In genomic region chr7:945556-946255, GRCh38 we compare ENCODE assay signal across 11 cellular contexts. TPM values are rescaled to one million over a fixed set of nuclear protein-coding genes. Genes with fewer than 3 reads are reported as not detected.
A peak's percentile ranks its signal among the peaks of the same experiment; 100 is the strongest.
DNase-seq lines count a peak whose midpoint lies in the region; ATAC-seq and TF ChIP-seq lines count a peak whose summit lies in the region.
"Had no signal": no experiment of that assay in that cellular context is flagged by ENCODE, and none has a peak within 500 bp of the region (broad histone marks: within the 10 kb centered on the region; RNA-seq: fewer than 3 reads in every experiment).

No MANE protein-coding gene starts in this region.

- H2AFZ ChIP-seq in HCT116 (ENCODE audit: low read depth, low read length, poor library complexity, severe bottlenecking): no peak overlapping the region

- H3K4me2 ChIP-seq in HCT116 (ENCODE audit: low read length): peak overlapping the region; percentile 98

- TF ChIP-seq POLR2A in HCT116 (IDR thresholded peaks at IDR 0.05; ENCODE audit: borderline replicate concordance, extremely low read depth, insufficient read depth, insufficient read length) (no peak), stomach (IDR thresholded peaks at IDR 0.05) (peak in 2 of 4 donors; percentile 43 to 64)

- DNase-seq in HCT116 (ENCODE audit: low read depth, low spot score): peak; percentile 86
- DNase-seq in T47D (ENCODE audit: low read depth in 1 of 2, low spot score in 1 of 2): peak; percentile 96 to 99
- DNase-seq in kidney tubule cell (ENCODE audit: low spot score): peak; percentile 96
- DNase-seq in stomach: peak; percentile 94
- no peak for DNase-seq in GOT3 (lab: John Stamatoyannopoulos, UW)
- no peak for DNase-seq in D341Med (ENCODE audit: low spot score)
- no peak for DNase-seq in NCI-H524 treated with DMSO at 0.1 percent for 48 hours (lab: John Stamatoyannopoulos, UW)
- DNase-seq: hypothalamus, OCI-M1 had no signal

- 0 out of 2 replicates have a peak, but pooled peaks cover 4% of the 10 kb centered on the region for H3K27me3 ChIP-seq in HCT116 (ENCODE audit: insufficient read depth, low read length)
- H3K27me3 ChIP-seq in stomach: peaks cover 0 to 8% (median 0%) of the 10 kb centered on the region in 3 donors

- H3K4me1 ChIP-seq in HCT116 (ENCODE audit: control insufficient read depth in 1 of 2, insufficient read depth in 2 of 2, low read length in 2 of 2) (peaks cover 28 to 62% of the 10 kb centered on the region in 2 experiments), stomach (peaks cover 0 to 45% (median 14%) of the 10 kb centered on the region in 4 donors)

- no peak for TF ChIP-seq EP300 in stomach (IDR thresholded peaks at IDR 0.05)

- H3K27ac ChIP-seq in HCT116 (ENCODE audit: low read depth, low read length) (peak overlapping the region; percentile 98), stomach (peak overlapping the region; percentile 77 to 90 (median 85))

- TSS peak; percentile 86 for BruUV-seq in HCT116 (replicated peaks; lab: Mats Ljungman, UMichigan)

- in situ Hi-C loops in T47D (cut with HindIII; ENCODE audit: low pct_unique_long_range_greater_than_20kb, low sequenced_read_pairs): no loop called here

- WGBS in stomach, 5 donors: 26 to 61% (median 36%) methylated on average over 21 to 30 of the region's 30 CpGs

- H3K9me3 ChIP-seq in HCT116 (ENCODE audit: control insufficient read depth in 1 of 2, insufficient read depth in 1 of 2, low read depth in 1 of 2, low read length in 2 of 2) (0 out of 4 replicates have a peak, but pooled peaks cover 0 to 4% of the 10 kb centered on the region in 2 experiments), stomach (peaks cover 0 to 5% (median 0%) of the 10 kb centered on the region in 4 donors)

- ATAC-seq in HCT116 (peak; percentile 92), GM19351 (IDR thresholded peaks at IDR 0.05; ENCODE audit: unreplicated experiment) (no peak)
- ATAC-seq: activated T-helper 17 cell treated with anti-CD3 and anti-CD28 coated beads, Interleukin-2, amount 50 U/mL, for 72 hours had no signal

- intact Hi-C loops in HCT116 (cut with micrococcal nuclease) (no loop called here), stomach (cut with DNase I; ENCODE audit: low total_unique reads) (no loop called here)

- POLR2A ChIA-PET in HCT116 (lab: Charles Lee): interaction anchor here (0.7 to 1.1 kb wide), 3 partner anchors 30 to 309 kb away, joined by 3 to 4 read pairs (median 3); partner anchors contain the start of gene COX19

- RAD21 ChIA-PET in HCT116 (lab: Charles Lee; ENCODE audit: low non-redundant PET in 1 of 2, low total read pairs in 2 of 2, uncharacterized antibody in 2 of 2, unreplicated experiment in 2 of 2): interaction anchor here in 1 of 2 experiments (0.6 kb wide), 1 partner anchor 30 kb away, joined by 3 read pairs; the partner anchor contains the start of gene COX19

- no peaks in the 10 kb centered on the region for H4K20me1 ChIP-seq in HCT116 (ENCODE audit: insufficient read depth)

- no peak for TF ChIP-seq RAD21 in HCT116 (IDR thresholded peaks at IDR 0.05; ENCODE audit: low read depth)

- H3K9ac ChIP-seq in HCT116 (ENCODE audit: low read length): peak overlapping the region; percentile 85

- no peak for TF ChIP-seq CTCF in HCT116 (IDR thresholded peaks at IDR 0.05 in 2 of 3, conservative IDR thresholded peaks at IDR 0.05 in 1 of 3; ENCODE audit: borderline replicate concordance in 1 of 3, insufficient read depth in 1 of 3, low read depth in 2 of 3, low read length in 2 of 3)
- TF ChIP-seq CTCF in stomach (IDR thresholded peaks at IDR 0.05): no peak

- no peaks in the 10 kb centered on the region for H3K36me3 ChIP-seq in HCT116 (ENCODE audit: control insufficient read depth in 1 of 2, insufficient read depth in 2 of 2, low read length in 2 of 2)
- H3K36me3 ChIP-seq in stomach: peaks cover 0 to 8% (median 0%) of the 10 kb centered on the region in 4 donors

- H3K9me2 ChIP-seq in HCT116 (ENCODE audit: insufficient read depth): no peaks in the 10 kb centered on the region

- peaks cover 12% of the 10 kb centered on the region; the same call in 1 of the 2 replicates for H3K79me2 ChIP-seq in HCT116 (ENCODE audit: insufficient read depth, low read length)

- CTCF ChIA-PET in HCT116 (lab: Charles Lee): interaction anchor here (0.6 kb wide), 1 partner anchor 132 kb away, joined by 3 read pairs; no protein-coding TSS in a partner anchor

- H3K4me3 ChIP-seq in HCT116 (replicated peaks in 1 of 2; ENCODE audit: low read depth in 1 of 2, low read length in 2 of 2): peak overlapping the region; percentile 53 to 68
- H3K4me3 ChIP-seq in stomach: peak overlapping the region; percentile 20 to 43 (median 28)

TF ChIP-seq in HCT116, 20 proteins besides CTCF, POLR2A, EP300 and RAD21:
- TF ChIP-seq ZBTB33 (IDR thresholded peaks at IDR 0.05; ENCODE audit: extremely low read depth, insufficient replicate concordance, low read length): peak; percentile 53
- peak; percentile 83 for TF ChIP-seq YY1 (IDR thresholded peaks at IDR 0.05; ENCODE audit: extremely low read depth, insufficient replicate concordance, low read depth, low read length)
- TF ChIP-seq MAX (IDR thresholded peaks at IDR 0.05): no peak
- no peak for TF ChIP-seq ATF3 (IDR thresholded peaks at IDR 0.05)
- peak; percentile 92 for TF ChIP-seq POLR2AphosphoS5 (IDR thresholded peaks at IDR 0.05; ENCODE audit: low read depth, low read length)

RNA-seq across cellular contexts. Expression of gene ADAP1, which starts 8.8 kb away (rescaled TPM):
- 34.0 TPM for total RNA-seq in HCT116 (2021; ENCODE audit: unreplicated experiment)
- 48.8 and 50.6 TPM in 2 replicates for polyA plus RNA-seq in HCT116 (2012)
- total RNA-seq in stomach: 100 to 1,000 TPM in 1 of 5 donors, 10 to 100 TPM in 2, 1 to 10 TPM in 2; 2.2 to 169 (median 18.5) TPM
- 10 to 100 TPM; 16.0 to 30.5 (median 29.4) TPM for polyA plus RNA-seq in stomach

RNA-seq across cellular contexts. Expression of gene COX19, which starts 29.6 kb away (rescaled TPM):
- total RNA-seq in HCT116 (2021; ENCODE audit: unreplicated experiment) (14.0 TPM), stomach (10 to 100 TPM in 3 of 5 donors, 1 to 10 TPM in 2; 2.3 to 26.6 (median 14.2) TPM)
- 5.3 and 7.0 TPM in 2 replicates for polyA plus RNA-seq in HCT116 (2012)
- polyA plus RNA-seq in stomach: 1 to 10 TPM; 3.9 to 6.5 (median 5.5) TPM

RNA-seq across cellular contexts. Expression of gene CYP2W1, which starts 37.3 kb away (rescaled TPM):
- total RNA-seq in HCT116 (2021; ENCODE audit: unreplicated experiment) (not detected), stomach (1 to 10 TPM in 1 of 5 donors, not detected in 4; 7.0 TPM)
- 0.08 and 0.12 TPM in 2 replicates for polyA plus RNA-seq in HCT116 (2012)
- polyA plus RNA-seq in stomach: under 1 TPM in 2 of 3 donors, not detected in 1; 0.31 to 0.65 TPM
- total RNA-seq: activated T-helper 17 cell treated with anti-CD3 and anti-CD28 coated beads, Interleukin-2, amount 50 U/mL, for 72 hours had no signal

Comparison
In these comparisons a context has a peak if more than half of its experiments do, and no peak if none do; other contexts are left out.
1. DNase-seq: peak in HCT116 (single experiment), T47D (2 of 2), kidney tubule cell (single experiment) and stomach (single experiment); none in GOT3 (single experiment), D341Med (single experiment) and NCI-H524 treated with DMSO at 0.1 percent for 48 hours (single experiment).